ENCODE assay signal across 8 cellular contexts in genomic region chr6:104526383-104526782, GRCh38.
DNase-seq lines count a peak whose midpoint lies in the region; ATAC-seq lines count a peak whose summit lies in the region.
"Had no signal": no experiment of that assay in that cellular context is flagged by ENCODE, and none has a peak within 500 bp of the region (broad histone marks: within the 10 kb centered on the region; RNA-seq: fewer than 3 reads in every experiment).

No MANE protein-coding gene starts in this region.

- H3K9ac ChIP-seq in adipocyte (ENCODE audit: low read length): peak overlapping the region; percentile 64
- H3K9ac ChIP-seq in subcutaneous abdominal adipose tissue (ENCODE audit: low read length in 5 of 5): peak overlapping the region in 3 of 5 donors; percentile 1 to 68 (median 21)

- intact Hi-C loops in right cardiac atrium (cut with DNase I): loop anchor here in 1 of 4 donors (10.0 kb wide), 1 partner anchor 248 kb away; no protein-coding TSS in a partner anchor

- H3K4me1 ChIP-seq in adipocyte (ENCODE audit: control insufficient read depth, insufficient read depth, low read length): peaks cover 45% of the 10 kb centered on the region
- H3K4me1 ChIP-seq in right cardiac atrium (ENCODE audit: control insufficient read depth, insufficient read depth, low read length): no peaks in the 10 kb centered on the region
- peaks cover 3 to 44% (median 33%) of the 10 kb centered on the region in 5 donors for H3K4me1 ChIP-seq in subcutaneous abdominal adipose tissue (ENCODE audit: control insufficient read depth in 5 of 5, insufficient read depth in 5 of 5, low read length in 5 of 5)

- ATAC-seq in right cardiac atrium: peak; percentile 45 to 65

- DNase-seq in NCI-H2107 treated with DMSO at 0.1 percent for 48 hours (lab: John Stamatoyannopoulos, UW; ENCODE audit: unreplicated experiment) (peak; percentile 54), adipocyte (ENCODE audit: low read depth) (no peak), right cardiac atrium (no peak), NCI-H1694 treated with DMSO at 0.1 percent for 48 hours (lab: John Stamatoyannopoulos, UW) (no peak), cerebellar nuclear complex (lab: John Stamatoyannopoulos, UW) (no peak)
- no peak for DNase-seq in activated T-cell treated with anti-CD3 and anti-CD28 coated beads, Interleukin-2, amount 50 U/mL, for 48 hours

- 24% methylated on average over 6 of the region's 6 CpGs for WGBS in right cardiac atrium

- H3K27me3 ChIP-seq in adipocyte (replicated peaks; ENCODE audit: control insufficient read depth, insufficient read depth, low read length) (no peaks in the 10 kb centered on the region), right cardiac atrium (ENCODE audit: control insufficient read depth, insufficient read depth) (no peaks in the 10 kb centered on the region), subcutaneous abdominal adipose tissue (ENCODE audit: control insufficient read depth in 5 of 5, insufficient read depth in 4 of 5, low read length in 5 of 5) (no peaks in the 10 kb centered on the region)

- H3K27ac ChIP-seq in right cardiac atrium (ENCODE audit: low read length) (no peak overlapping the region), subcutaneous abdominal adipose tissue (ENCODE audit: low read depth, low read length) (peak overlapping the region; percentile 66)
- H3K27ac ChIP-seq: neutrophil had no signal

- H3K9me3 ChIP-seq in adipocyte (ENCODE audit: control insufficient read depth, low read length): no peaks in the 10 kb centered on the region
- no peaks in the 10 kb centered on the region for H3K9me3 ChIP-seq in right cardiac atrium (ENCODE audit: control insufficient read depth, low read length)
- H3K9me3 ChIP-seq in subcutaneous abdominal adipose tissue (ENCODE audit: control insufficient read depth in 5 of 5, low read length in 5 of 5): no peaks in the 10 kb centered on the region
- H3K9me3 ChIP-seq: neutrophil had no signal

- no peaks in the 10 kb centered on the region for H3K36me3 ChIP-seq in adipocyte (ENCODE audit: control insufficient read depth, insufficient read depth, low read length, severe bottlenecking)
- no peaks in the 10 kb centered on the region for H3K36me3 ChIP-seq in subcutaneous abdominal adipose tissue (ENCODE audit: control insufficient read depth in 5 of 5, insufficient read depth in 5 of 5, low read length in 5 of 5)
- H3K36me3 ChIP-seq: neutrophil had no signal

- H3K4me3 ChIP-seq in adipocyte (ENCODE audit: low read length) (peak overlapping the region; percentile 21), right cardiac atrium (ENCODE audit: low read length) (no peak overlapping the region), subcutaneous abdominal adipose tissue (ENCODE audit: low read depth in 1 of 5, low read length in 5 of 5) (peak overlapping the region in 2 of 5 donors; percentile 46 to 48)
